Comparison of ENCODE assay signal across 20 cellular contexts in the genomic region with DNA sequence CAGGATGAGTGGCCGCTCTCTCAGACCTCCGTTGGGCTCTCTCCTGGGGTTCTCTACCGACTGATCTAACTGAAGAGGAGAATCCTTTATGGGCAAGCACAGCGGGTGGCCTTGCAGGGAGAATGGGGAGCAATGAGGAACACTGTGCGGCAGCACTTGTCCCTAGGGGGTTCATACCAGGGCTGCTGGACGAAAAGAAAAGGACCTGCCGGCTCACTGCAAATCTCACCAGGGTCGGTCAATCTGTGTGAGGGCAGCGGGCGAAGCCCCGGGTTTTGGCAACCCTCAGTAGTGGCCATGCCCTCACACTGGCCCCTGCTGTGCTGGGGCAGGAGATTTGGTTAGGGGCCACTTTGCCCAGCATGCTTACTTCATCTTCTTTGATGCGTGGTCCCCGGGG. TPM values are rescaled to one million over a fixed set of nuclear protein-coding genes. Genes with fewer than 3 reads are reported as not detected.
"Had no signal": no experiment of that assay in that cellular context is flagged by ENCODE, and none has a peak within 500 bp of the region (broad histone marks: within the 10 kb centered on the region; RNA-seq: fewer than 3 reads in every experiment).

No MANE protein-coding gene starts in this region.

- H3K36me3 Mint-ChIP-seq: activated naive CD4-positive, alpha-beta T cell treated with anti-CD3 and anti-CD28 coated beads, Interleukin-2, amount 50 U/mL, for 24 hours had no signal

- H3K9me3 Mint-ChIP-seq: activated naive CD4-positive, alpha-beta T cell treated with anti-CD3 and anti-CD28 coated beads, Interleukin-2, amount 50 U/mL, for 24 hours; central memory CD8-positive, alpha-beta T cell had no signal

- DNase-seq: activated CD4-positive, alpha-beta T cell treated with anti-CD3 and anti-CD28 coated beads for 4 hours; activated CD8-positive, alpha-beta memory T cell treated with anti-CD3 and anti-CD28 coated beads, Interleukin-2, amount 50 U/mL, for 48 hours; activated CD8-positive, alpha-beta T cell treated with anti-CD3 and anti-CD28 coated beads, Interleukin-2, amount 10 ng/mL, durations not matched to agents 7 days and 5 days; activated effector memory CD4-positive, alpha-beta T cell treated with Interleukin-2 at 50 U/mL for 16 hours; activated naive CD4-positive, alpha-beta T cell; activated T-cell treated with anti-CD3 and anti-CD28 coated beads, Interleukin-2, amount 50 U/mL, for 1 hour; aorta; Karpas-422; NCI-H1105 treated with DMSO at 0.1 percent for 48 hours; NCI-H1436 treated with DMSO at 0.1 percent for 48 hours; NCI-H187; NCI-H2081; NCI-H524; PC-3; SHP77; T-helper 1 cell; WERI-Rb-1 had no signal

- H3K4me3 Mint-ChIP-seq: activated CD8-positive, alpha-beta T cell treated with anti-CD3 and anti-CD28 coated beads, Interleukin-2, amount 10 ng/mL, durations not matched to agents 7 days and 5 days; activated naive CD4-positive, alpha-beta T cell treated with anti-CD3 and anti-CD28 coated beads, Interleukin-2, amount 50 U/mL, for 24 hours; central memory CD8-positive, alpha-beta T cell had no signal

- H3K36me3 ChIP-seq: WERI-Rb-1 had no signal

- ATAC-seq: activated CD4-positive, CD25-positive, alpha-beta regulatory T cell treated with anti-CD3 and anti-CD28 coated beads, Interleukin-2, amount 50 U/mL, for 24 hours; activated CD8-positive, alpha-beta T cell treated with anti-CD3 and anti-CD28 coated beads, Interleukin-2, amount 10 ng/mL, durations not matched to agents 7 days and 5 days; PC-3 had no signal

- H3K27ac ChIP-seq: WERI-Rb-1 had no signal

- H3K27ac Mint-ChIP-seq: activated CD8-positive, alpha-beta T cell treated with anti-CD3 and anti-CD28 coated beads, Interleukin-2, amount 10 ng/mL, durations not matched to agents 7 days and 5 days had no signal

RNA-seq across cellular contexts. Expression of a gene that starts 5.8 kb away (rescaled TPM):
- total RNA-seq: activated CD8-positive, alpha-beta T cell treated with anti-CD3 and anti-CD28 coated beads, Interleukin-2, amount 10 ng/mL, durations not matched to agents 7 days and 5 days had no signal
